9 cellular contexts compared by ENCODE assay signal in genomic region chr2:188291617-188292445, GRCh38. TPM values are rescaled to one million over a fixed set of nuclear protein-coding genes. Genes with fewer than 3 reads are reported as not detected.
DNase-seq lines count a peak whose midpoint lies in the region; ATAC-seq and TF ChIP-seq lines count a peak whose summit lies in the region.
"Had no signal": no experiment of that assay in that cellular context is flagged by ENCODE, and none has a peak within 500 bp of the region (broad histone marks: within the 10 kb centered on the region; RNA-seq: fewer than 3 reads in every experiment).

TSS of gene GULP1 (plus strand) at chr2:188291874. CDS start at chr2:188477703, 185,829 bp downstream.

- peak within 1 kb of the TSS; percentile 98 to 100 for H3K27ac ChIP-seq in thoracic aorta

- peak within 1 kb of the TSS; percentile 95 for H3K4me3 ChIP-seq in thoracic aorta

- no peaks in the 10 kb centered on the region for H3K36me3 Mint-ChIP-seq in T-helper 17 cell (ENCODE audit: low read depth)

- H3K4me1 Mint-ChIP-seq in T-helper 17 cell: no peaks in the 10 kb centered on the region
- H3K4me1 Mint-ChIP-seq: activated B cell treated with CpG ODN at 0.5 μM for 24 hours had no signal

- H3K36me3 ChIP-seq in thoracic aorta: no peaks in the 10 kb centered on the region

- H3K4me3 Mint-ChIP-seq in T-helper 17 cell: peak within 1 kb of the TSS; percentile 63
- H3K4me3 Mint-ChIP-seq: activated B cell treated with CpG ODN at 0.5 μM for 24 hours had no signal

- DNase-seq in EL: peak; percentile 82
- peak; percentile 37 for DNase-seq in HuH-7.5 (ENCODE audit: low spot score)
- DNase-seq in T-helper 17 cell: no peak
- peak; percentile 33 for DNase-seq in epidermal melanocyte (ENCODE audit: insufficient read length, low spot score)
- peak; percentile 64 to 82 for DNase-seq in lung microvascular endothelial cell (ENCODE audit: low read depth in 2 of 2)
- DNase-seq in thoracic aorta (ENCODE audit: low spot score): no peak
- DNase-seq: activated B cell treated with CpG ODN at 0.5 μM for 24 hours had no signal

- H3K9me3 ChIP-seq in T-helper 17 cell (ENCODE audit: control insufficient read depth, low read length, poor library complexity, severe bottlenecking) (no peaks in the 10 kb centered on the region), thoracic aorta (no peaks in the 10 kb centered on the region)

- H3K27ac Mint-ChIP-seq in T-helper 17 cell: no peak within 1 kb of the TSS
- H3K27ac Mint-ChIP-seq: activated B cell treated with CpG ODN at 0.5 μM for 24 hours had no signal

- no peaks in the 10 kb centered on the region for H3K27me3 ChIP-seq in thoracic aorta (replicated peaks; ENCODE audit: insufficient read depth)

- H3K4me1 ChIP-seq in thoracic aorta (ENCODE audit: control insufficient read depth in 1 of 2, low read depth in 2 of 2): peaks cover 10 to 28% of the 10 kb centered on the region in 2 donors

- peaks cover 29% of the 10 kb centered on the region for H3K27me3 Mint-ChIP-seq in T-helper 17 cell

- ATAC-seq in T-helper 17 cell: no peak
- ATAC-seq in thoracic aorta (ENCODE audit: insufficient number of reproducible peaks, low FRiP score, low read depth): peak; percentile 69
- no peak for ATAC-seq in HG03025 (IDR thresholded peaks at IDR 0.05; ENCODE audit: low FRiP score, unreplicated experiment)
- ATAC-seq in HG03457 (IDR thresholded peaks at IDR 0.05; ENCODE audit: unreplicated experiment): no peak

- TF ChIP-seq CTCF in thoracic aorta (IDR thresholded peaks at IDR 0.05): peak; percentile 72

RNA-seq across cellular contexts. Expression of gene GULP1, which starts in this region (rescaled TPM):
- total RNA-seq in T-helper 17 cell (not detected), lung microvascular endothelial cell (2.4 and 4.4 TPM in 2 replicates), thoracic aorta (10 to 100 TPM; 64.0 to 80.9 TPM)
- total RNA-seq: activated B cell treated with CpG ODN at 0.5 μM for 24 hours had no signal

Comparison
In these comparisons a context has a peak if more than half of its experiments do, and no peak if none do; other contexts are left out.
1. RNA of gene GULP1 (total RNA-seq): 64.0 to 80.9 TPM in thoracic aorta; 2.4 to 4.4 TPM in lung microvascular endothelial cell and not detected in T-helper 17 cell; every median in the first group is over 10 times any median in the second.
2. DNase-seq: peak in EL (single experiment), HuH-7.5 (single experiment), epidermal melanocyte (single experiment) and lung microvascular endothelial cell (2 of 2); none in T-helper 17 cell (0 of 3) and thoracic aorta (single experiment).